In genomic region chr2:237590272-237591020, GRCh38 we compare ENCODE assay signal across 8 cellular contexts. TPM values are rescaled to one million over a fixed set of nuclear protein-coding genes. Genes with fewer than 3 reads are reported as not detected.
A peak's percentile ranks its signal among the peaks of the same experiment; 100 is the strongest.
DNase-seq lines count a peak whose midpoint lies in the region.

Gene RAB17, minus strand, starts transcription at chr2:237590734. Its CDS starts 4,580 bp downstream, at chr2:237586154.

- peaks cover 3% of the 10 kb centered on the region for H3K9me3 ChIP-seq in trophoblast cell (ENCODE audit: insufficient read depth, low read depth, low read length)

- H3K4ac ChIP-seq in trophoblast cell (ENCODE audit: low read depth, low read length): no peak within 1 kb of the TSS

- peaks cover 14% of the 10 kb centered on the region for H3K79me1 ChIP-seq in trophoblast cell (ENCODE audit: low read length)

- H3K9ac ChIP-seq in trophoblast cell (ENCODE audit: low read length): no peak within 1 kb of the TSS

- no peak within 1 kb of the TSS for H2AFZ ChIP-seq in trophoblast cell (ENCODE audit: insufficient read depth, low read length, poor library complexity)

- H3K4me1 ChIP-seq in trophoblast cell (ENCODE audit: control insufficient read depth in 1 of 2, insufficient read depth in 2 of 2, low read length in 2 of 2): peaks cover 27 to 46% of the 10 kb centered on the region in 2 experiments

- no peak within 1 kb of the TSS for H3K4me3 ChIP-seq in trophoblast cell (ENCODE audit: low read depth, low read length)

- H3K36me3 ChIP-seq in trophoblast cell (ENCODE audit: control insufficient read depth in 1 of 2, insufficient read depth in 2 of 2, low read length in 2 of 2): no peaks in the 10 kb centered on the region

- H4K12ac ChIP-seq in trophoblast cell (ENCODE audit: low read depth, low read length): peak within 1 kb of the TSS; percentile 15

- peak within 1 kb of the TSS; percentile 38 for H3K14ac ChIP-seq in trophoblast cell (ENCODE audit: low read length)

- H2BK120ac ChIP-seq in trophoblast cell (ENCODE audit: insufficient read depth, low read length, poor library complexity): peak within 1 kb of the TSS; percentile 60

- H3K27me3 ChIP-seq in trophoblast cell (ENCODE audit: insufficient read depth, low read length): no peaks in the 10 kb centered on the region

- peak within 1 kb of the TSS; percentile 35 for H3K27ac ChIP-seq in trophoblast cell (ENCODE audit: low read depth, low read length)

- H4K8ac ChIP-seq in trophoblast cell (ENCODE audit: low read depth, low read length): peak within 1 kb of the TSS; percentile 70

- peak within 1 kb of the TSS; percentile 76 for H4K91ac ChIP-seq in trophoblast cell (ENCODE audit: low read depth, low read length)

- H3K23ac ChIP-seq in trophoblast cell (ENCODE audit: low read length): no peak within 1 kb of the TSS

- H3K79me2 ChIP-seq in trophoblast cell (ENCODE audit: control insufficient read depth, insufficient read depth, low read length, poor library complexity): peaks cover 2% of the 10 kb centered on the region

- H2BK5ac ChIP-seq in trophoblast cell (ENCODE audit: low read depth, low read length, poor library complexity): no peak within 1 kb of the TSS

- peak within 1 kb of the TSS; percentile 81 for H3K18ac ChIP-seq in trophoblast cell (ENCODE audit: low read length)

- peak within 1 kb of the TSS; percentile 40 for H2AK5ac ChIP-seq in trophoblast cell (ENCODE audit: low read length)

- H2BK12ac ChIP-seq in trophoblast cell (ENCODE audit: low read length): peak within 1 kb of the TSS; percentile 82

- no CpG with 5 or more reads among the region's 15 CpGs for WGBS in trophoblast cell (ENCODE audit: extremely low coverage, insufficient coverage, insufficient read length)

- DNase-seq in Daoy (ENCODE audit: low read depth) (peak; percentile 51), NCI-H69 (lab: John Stamatoyannopoulos, UW) (peak; percentile 75), fibroblast of peridontal ligament (ENCODE audit: extremely low read depth) (peak; percentile 38), trophoblast cell (peak; percentile 71 to 76), MV-4-11 (lab: John Stamatoyannopoulos, UW) (no peak), hippocampal formation (lab: John Stamatoyannopoulos, UW) (no peak), COR-L47 (lab: John Stamatoyannopoulos, UW) (no peak), cerebellum (ENCODE audit: low spot score) (no peak)

- peak within 1 kb of the TSS; percentile 57 for H3K4me2 ChIP-seq in trophoblast cell (ENCODE audit: low read length)

RNA-seq across cellular contexts. Expression of gene RAB17, which starts in this region (rescaled TPM):
- 0.40 and 2.3 TPM in 2 replicates for total RNA-seq in Daoy (2014; rRNA removed; shearing (Covaris generic))
- 15.7 and 16.1 TPM in 2 replicates for polyA plus RNA-seq in trophoblast cell (2013)
- total RNA-seq in cerebellum: 0.36 TPM

Comparison
In these comparisons a context has a peak if more than half of its experiments do, and no peak if none do; other contexts are left out.
1. DNase-seq: peak in Daoy (single experiment), NCI-H69 (single experiment), fibroblast of peridontal ligament (single experiment) and trophoblast cell (2 of 2); none in MV-4-11 (single experiment), hippocampal formation (0 of 2), COR-L47 (single experiment) and cerebellum (single experiment).